ENCODE assay signal across 31 cellular contexts in genomic region chr1:217846733-217847132, GRCh38.
"Had no signal": no experiment of that assay in that cellular context is flagged by ENCODE, and none has a peak within 500 bp of the region (broad histone marks: within the 10 kb centered on the region; RNA-seq: fewer than 3 reads in every experiment).

No MANE protein-coding gene starts in this region.

- H3K4me3 ChIP-seq: ascending aorta, breast epithelium, cardiac muscle cell, coronary artery, dorsolateral prefrontal cortex, gastrocnemius medialis, heart left ventricle had no signal

- ATAC-seq: activated naive CD4-positive, alpha-beta T cell treated with anti-CD3 and anti-CD28 coated beads, Interleukin-2, amount 50 U/mL, for 72 hours; activated T-cell treated with anti-CD3 and anti-CD28 coated beads, Interleukin-2, amount 50 U/mL, for 72 hours; esophagus mucosa; foreskin keratinocyte; gastrocnemius medialis; heart left ventricle; WTC11 had no signal

- DNase-seq: activated CD4-positive, alpha-beta memory T cell treated with anti-CD3 and anti-CD28 coated beads, Interleukin-2, amount 10 ng/mL, durations not matched to agents 7 days and 5 days; activated CD4-positive, alpha-beta T cell treated with anti-CD3 and anti-CD28 coated beads for 1 hour; activated CD4-positive, alpha-beta T cell treated with anti-CD3 and anti-CD28 coated beads for 4 hours; activated CD4-positive, alpha-beta T cell treated with anti-CD3 and anti-CD28 coated beads, Interleukin-2, amount 10 ng/mL, durations not matched to agents 7 days and 5 days; activated CD4-positive, alpha-beta T cell treated with anti-CD3 and anti-CD28 coated beads, Interleukin-2, amount 50 U/mL, for 4 hours; activated CD8-positive, alpha-beta memory T cell treated with anti-CD3 and anti-CD28 coated beads, Interleukin-2, amount 50 U/mL, for 48 hours; activated gamma-delta T cell; activated naive CD4-positive, alpha-beta T cell; activated naive CD4-positive, alpha-beta T cell treated with anti-CD3 and anti-CD28 coated beads, Interleukin-2, amount 10 ng/mL, durations not matched to agents 7 days and 5 days; activated naive CD8-positive, alpha-beta T cell treated with anti-CD3 and anti-CD28 coated beads, Interleukin-2, amount 10 ng/mL, durations not matched to agents 7 days and 5 days; activated T-cell treated with anti-CD3 and anti-CD28 coated beads for 4 hours; activated T-cell treated with anti-CD3 and anti-CD28 coated beads, Interleukin-2, amount 50 U/mL, for 24 hours; activated T-cell treated with anti-CD3 and anti-CD28 coated beads, Interleukin-2, amount 50 U/mL, for 72 hours; central memory CD4-positive, alpha-beta T cell; cerebellar nuclear complex; dorsolateral prefrontal cortex; effector memory CD4-positive, alpha-beta T cell; endodermal cell; foreskin keratinocyte; gastrocnemius medialis; glutamatergic neuron; heart left ventricle; T-helper 2 cell had no signal

- H3K27ac ChIP-seq: ascending aorta, breast epithelium, cardiac muscle cell, coronary artery, dorsolateral prefrontal cortex, foreskin keratinocyte, gastrocnemius medialis, heart left ventricle, VCaP had no signal

- H3K9me3 ChIP-seq: ascending aorta, breast epithelium, gastrocnemius medialis, heart left ventricle had no signal

- H3K4me1 ChIP-seq: ascending aorta, breast epithelium, foreskin keratinocyte, gastrocnemius medialis, heart left ventricle had no signal

- H3K36me3 ChIP-seq: ascending aorta, breast epithelium, cardiac muscle cell, gastrocnemius medialis, heart left ventricle had no signal

- H3K27me3 ChIP-seq: ascending aorta, breast epithelium, cardiac muscle cell, gastrocnemius medialis, heart left ventricle had no signal
